Comparison of ENCODE assay signal across 9 cellular contexts in genomic region chr11:14974021-14974698, GRCh38. TPM values are rescaled to one million over a fixed set of nuclear protein-coding genes. Genes with fewer than 3 reads are reported as not detected.
DNase-seq lines count a peak whose midpoint lies in the region; ATAC-seq and TF ChIP-seq lines count a peak whose summit lies in the region.
"Had no signal": no experiment of that assay in that cellular context is flagged by ENCODE, and none has a peak within 500 bp of the region (broad histone marks: within the 10 kb centered on the region; RNA-seq: fewer than 3 reads in every experiment).

No MANE protein-coding gene starts in this region.

- H3K4me1 Mint-ChIP-seq in endothelial cell (ENCODE audit: unreplicated experiment) = peaks cover 27% of the 10 kb centered on the region

- H3K36me3 Mint-ChIP-seq in endothelial cell (ENCODE audit: low read depth, unreplicated experiment) = no peaks in the 10 kb centered on the region

- H3K27me3 ChIP-seq in neuronal stem cell (ENCODE audit: control insufficient read depth in 3 of 3, insufficient read depth in 3 of 3, low read depth in 1 of 3, low read length in 3 of 3) = peaks cover 29 to 83% (median 59%) of the 10 kb centered on the region in 3 experiments

- peak overlapping the region; percentile 58 for H3K18ac ChIP-seq in neuronal stem cell (ENCODE audit: low read length)

- H2BK5ac ChIP-seq in neuronal stem cell (ENCODE audit: low read length) = no peak overlapping the region

- H3K27ac Mint-ChIP-seq in endothelial cell (ENCODE audit: unreplicated experiment) = no peak overlapping the region

- peak overlapping the region; percentile 30 to 60 for H3K4me3 ChIP-seq in neuronal stem cell (ENCODE audit: low read length in 2 of 2)
- H3K4me3 ChIP-seq: GM12878 had no signal

- no peak overlapping the region for H2BK12ac ChIP-seq in neuronal stem cell (ENCODE audit: low read length)

- in situ Hi-C loops in GM13977 (cut with MboI; ENCODE audit: low pct_unique_long_range_greater_than_20kb, low sequenced_read_pairs, unreplicated experiment) = no loop called here

- TF ChIP-seq CTCF in endothelial cell (IDR thresholded peaks at IDR 0.05; ENCODE audit: unreplicated experiment) (no peak), GM13977 (IDR thresholded peaks at IDR 0.05; ENCODE audit: extremely low read depth, insufficient read depth, missing control alignments) (no peak)

- no peak overlapping the region for H3K27ac ChIP-seq in neuronal stem cell (replicated peaks; ENCODE audit: low read length)

- no peak overlapping the region for H4K8ac ChIP-seq in neuronal stem cell (ENCODE audit: low read depth, low read length)

- peaks cover 2 to 5% of the 10 kb centered on the region in 2 donors for H3K9me3 ChIP-seq in neuronal stem cell (replicated peaks in 1 of 2; ENCODE audit: control insufficient read depth in 2 of 2, insufficient read depth in 1 of 2, low read depth in 1 of 2, low read length in 2 of 2)

- peaks cover 24% of the 10 kb centered on the region for H3K27me3 Mint-ChIP-seq in endothelial cell (ENCODE audit: unreplicated experiment)

- peaks cover 10 to 12% of the 10 kb centered on the region in 2 donors for H3K4me1 ChIP-seq in neuronal stem cell (ENCODE audit: control insufficient read depth in 2 of 2, insufficient read depth in 1 of 2, low read depth in 1 of 2, low read length in 2 of 2)

- H3K36me3 ChIP-seq in neuronal stem cell (replicated peaks in 1 of 2; ENCODE audit: control insufficient read depth in 2 of 2, insufficient read depth in 2 of 2, low read length in 2 of 2) = no peaks in the 10 kb centered on the region

- DNase-seq in Daoy (ENCODE audit: low read depth) (peak; percentile 15), SK-N-DZ (ENCODE audit: low spot score) (peak; percentile 27), endothelial cell (ENCODE audit: low spot score) (peak; percentile 45), neuronal stem cell (ENCODE audit: low spot score) (peak; percentile 44), GM13977 (ENCODE audit: low spot score) (no peak)
- no peak for DNase-seq in stimulated activated CD4-positive, alpha-beta T cell treated with anti-CD3 and anti-CD28 coated beads, Interleukin-2, amount 100 ng/mL, for 48 hours

- H3K79me1 ChIP-seq in neuronal stem cell (ENCODE audit: low read depth, low read length) = no peaks in the 10 kb centered on the region

- no peak overlapping the region for H4K91ac ChIP-seq in neuronal stem cell (ENCODE audit: low read depth, low read length, poor library complexity)

- H2AK5ac ChIP-seq in neuronal stem cell (ENCODE audit: low read depth, low read length) = no peak overlapping the region

- ATAC-seq in GM21717 (IDR thresholded peaks at IDR 0.05; ENCODE audit: unreplicated experiment) = no peak
- ATAC-seq in HG03159 (IDR thresholded peaks at IDR 0.05; ENCODE audit: unreplicated experiment) = no peak

- peak overlapping the region; percentile 94 for H2AFZ ChIP-seq in neuronal stem cell (ENCODE audit: low read length)

- H3K4me2 ChIP-seq in neuronal stem cell (ENCODE audit: insufficient read depth, low read length, poor library complexity, severe bottlenecking) = peak overlapping the region; percentile 69

- peak overlapping the region; percentile 80 for H3K4me3 Mint-ChIP-seq in endothelial cell (ENCODE audit: unreplicated experiment)

- H2BK120ac ChIP-seq in neuronal stem cell (ENCODE audit: low read depth, low read length) = no peak overlapping the region

- H3K9ac ChIP-seq in neuronal stem cell (ENCODE audit: low read depth, low read length, poor library complexity) = no peak overlapping the region

- H2BK15ac ChIP-seq in neuronal stem cell (ENCODE audit: low read length) = no peak overlapping the region

- no peak overlapping the region for H3K4ac ChIP-seq in neuronal stem cell (ENCODE audit: low read length)

- no peak overlapping the region for H3K14ac ChIP-seq in neuronal stem cell (ENCODE audit: low read length)

- no peaks in the 10 kb centered on the region for H3K9me3 Mint-ChIP-seq in endothelial cell (ENCODE audit: unreplicated experiment)

- no CpG with 5 or more reads among the region's 40 CpGs for WGBS in neuronal stem cell (ENCODE audit: extremely low coverage in 2 of 2, insufficient read length in 2 of 2, insufficient replicate concordance in 1 of 2), 2 donors

- H3K23ac ChIP-seq in neuronal stem cell (ENCODE audit: low read depth, low read length, poor library complexity) = no peak overlapping the region

RNA-seq across cellular contexts. Expression of gene CALCA, which starts 2.0 kb away (rescaled TPM):
- total RNA-seq in Daoy (2014; rRNA removed; shearing (Covaris generic)) = not detected in 2 replicates
- polyA plus RNA-seq in SK-N-DZ (2014; cell fraction: cytosol; rRNA removed) = 0.21 TPM in 1 of 2 replicates, not detected in the other
- not detected in 2 replicates for polyA plus RNA-seq in SK-N-DZ (2014; cell fraction: nucleus; rRNA removed)
- not detected for total RNA-seq in endothelial cell (ENCODE audit: unreplicated experiment)
- polyA plus RNA-seq in neuronal stem cell (2013, experiment 1 of 2) = not detected
- polyA plus RNA-seq in neuronal stem cell (2013, experiment 2 of 2) = not detected
- total RNA-seq: GM12878 had no signal
- polyA plus RNA-seq: GM12878 had no signal

Comparison
In these comparisons a context has a peak if more than half of its experiments do, and no peak if none do; other contexts are left out.
1. DNase-seq: peak in Daoy (single experiment), SK-N-DZ (single experiment), endothelial cell (single experiment) and neuronal stem cell (single experiment); none in stimulated activated CD4-positive, alpha-beta T cell treated with anti-CD3 and anti-CD28 coated beads, Interleukin-2, amount 100 ng/mL, for 48 hours (0 of 2) and GM13977 (single experiment).